In the genomic region with DNA sequence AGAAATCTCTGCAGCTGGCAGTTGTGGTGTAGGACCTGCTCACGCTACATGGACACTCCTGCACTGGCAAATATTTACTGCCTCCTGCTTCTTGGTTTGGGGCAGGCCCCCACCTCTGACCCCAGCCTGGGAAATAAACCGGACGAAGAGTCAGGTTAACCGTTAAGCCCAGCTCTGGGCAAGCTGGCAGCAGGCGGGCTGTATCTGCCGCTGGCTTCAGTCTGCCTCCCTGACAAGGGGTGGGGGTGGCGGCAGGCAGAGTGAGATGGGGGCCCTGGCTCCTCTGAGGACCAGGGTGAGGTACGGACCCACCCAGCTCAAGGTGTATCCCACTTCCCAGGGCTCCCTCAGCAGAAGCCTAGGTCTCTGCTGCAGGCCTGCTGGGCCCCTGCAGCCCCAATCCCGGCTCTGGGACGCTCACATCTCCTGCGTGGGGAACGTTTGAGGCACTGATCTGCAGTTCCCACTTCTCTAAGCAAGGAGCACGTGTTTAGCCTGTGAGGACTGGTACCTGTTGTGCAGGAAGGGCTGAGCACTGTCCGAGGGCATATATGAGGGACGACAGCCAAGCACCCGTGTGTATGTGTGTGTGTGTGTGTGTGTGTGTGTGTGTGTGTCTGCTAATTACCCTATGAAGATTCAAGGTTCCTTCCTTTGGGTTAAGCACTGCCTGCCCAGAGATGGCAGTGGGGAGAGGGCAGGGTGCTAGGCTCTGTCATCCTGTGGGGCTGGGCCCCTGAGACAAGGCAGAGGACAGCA, we compare ENCODE assay signal across 11 cellular contexts. TPM values are rescaled to one million over a fixed set of nuclear protein-coding genes. Genes with fewer than 3 reads are reported as not detected.
DNase-seq lines count a peak whose midpoint lies in the region; ATAC-seq and TF ChIP-seq lines count a peak whose summit lies in the region.
"Had no signal": no experiment of that assay in that cellular context is flagged by ENCODE, and none has a peak within 500 bp of the region (broad histone marks: within the 10 kb centered on the region; RNA-seq: fewer than 3 reads in every experiment).

No MANE protein-coding gene starts in this region.

- H3K36me3 Mint-ChIP-seq in activated T-helper 2 cell treated with anti-CD3 and anti-CD28 coated beads, Interferon-gamma antibody, Interleukin-2, Interleukin-4, amounts not matched to agents 10 μg/mL and 5 μg/mL and 100 μg/mL, durations not matched to agents 14 hours and 24 hours and 36 hours (ENCODE audit: low read depth), result no peaks in the 10 kb centered on the region

- no peaks in the 10 kb centered on the region for H3K9me2 ChIP-seq in SK-N-SH

- peak overlapping the region; percentile 57 for H3K4me3 Mint-ChIP-seq in activated T-helper 2 cell treated with anti-CD3 and anti-CD28 coated beads, Interferon-gamma antibody, Interleukin-2, Interleukin-4, amounts not matched to agents 10 μg/mL and 5 μg/mL and 100 μg/mL, durations not matched to agents 14 hours and 24 hours and 36 hours (ENCODE audit: low read depth)

- H3K36me3 ChIP-seq in SK-N-SH (replicated peaks in 1 of 2; ENCODE audit: control insufficient read depth in 1 of 2, insufficient read depth in 2 of 2, low read length in 1 of 2), result peaks cover 0 to 2% of the 10 kb centered on the region in 2 experiments
- H3K36me3 ChIP-seq in liver (ENCODE audit: control insufficient read depth in 4 of 4, insufficient read depth in 3 of 4, low read depth in 1 of 4, low read length in 3 of 4), result peaks cover 0 to 2% (median under 1%) of the 10 kb centered on the region in 4 donors
- peaks cover 7% of the 10 kb centered on the region for H3K36me3 ChIP-seq in suprapubic skin

- no peaks in the 10 kb centered on the region for H3K79me2 ChIP-seq in SK-N-SH (ENCODE audit: insufficient read depth)

- H4K20me1 ChIP-seq in SK-N-SH (ENCODE audit: insufficient read depth), result no peaks in the 10 kb centered on the region

- TF ChIP-seq EP300 in SK-N-SH (IDR thresholded peaks at IDR 0.05; ENCODE audit: borderline replicate concordance in 1 of 2, low read depth in 1 of 2, low read length in 1 of 2), result no peak
- no peak for TF ChIP-seq EP300 in suprapubic skin (IDR thresholded peaks at IDR 0.05)

- 97% methylated on average over 7 of the region's 16 CpGs for WGBS in SK-N-SH (ENCODE audit: low lambda C conversion rate)
- 32% methylated on average over 16 of the region's 16 CpGs for WGBS in liver
- WGBS in suprapubic skin, result 62% methylated on average over 8 of the region's 16 CpGs

- H3K4me1 ChIP-seq in SK-N-SH (ENCODE audit: control insufficient read depth in 1 of 2, insufficient read depth in 2 of 2, low read depth in 1 of 2, low read length in 1 of 2), result peaks cover 0 to 33% of the 10 kb centered on the region in 2 experiments; a peak in 1 of 4 replicates
- H3K4me1 ChIP-seq in liver (ENCODE audit: control insufficient read depth in 4 of 4, insufficient read depth in 4 of 4, low read length in 3 of 4), result peaks cover 20 to 38% (median 30%) of the 10 kb centered on the region in 4 donors
- peaks cover 33% of the 10 kb centered on the region for H3K4me1 ChIP-seq in suprapubic skin

- H3K4me2 ChIP-seq in SK-N-SH, result no peak overlapping the region

- TF ChIP-seq RAD21 in SK-N-SH (IDR thresholded peaks at IDR 0.05; ENCODE audit: low read length) (no peak), liver (IDR thresholded peaks at IDR 0.05) (peak; percentile 41 to 43)

- no peaks in the 10 kb centered on the region for H3K9me3 Mint-ChIP-seq in activated T-helper 2 cell treated with anti-CD3 and anti-CD28 coated beads, Interferon-gamma antibody, Interleukin-2, Interleukin-4, amounts not matched to agents 10 μg/mL and 5 μg/mL and 100 μg/mL, durations not matched to agents 14 hours and 24 hours and 36 hours
- H3K9me3 Mint-ChIP-seq: activated T-cell treated with anti-CD3 and anti-CD28 coated beads, Interleukin-2, amount 50 U/mL, for 72 hours had no signal

- H3F3A ChIP-seq in SK-N-SH (replicated peaks; ENCODE audit: insufficient read depth), result no peaks in the 10 kb centered on the region

- POLR2A ChIA-PET in SK-N-SH (lab: Yijun Ruan, JAX), result interaction anchor here (1.8 kb wide), 1 partner anchor 10 kb away, joined by 11 read pairs; no protein-coding TSS in a partner anchor

- H3K9me3 ChIP-seq in SK-N-SH (no peaks in the 10 kb centered on the region), liver (ENCODE audit: control insufficient read depth in 4 of 4, low read length in 3 of 4) (no peaks in the 10 kb centered on the region), suprapubic skin (no peaks in the 10 kb centered on the region)

- H3K4me1 Mint-ChIP-seq in activated T-helper 2 cell treated with anti-CD3 and anti-CD28 coated beads, Interferon-gamma antibody, Interleukin-2, Interleukin-4, amounts not matched to agents 10 μg/mL and 5 μg/mL and 100 μg/mL, durations not matched to agents 14 hours and 24 hours and 36 hours (ENCODE audit: low read depth), result peaks cover 4% of the 10 kb centered on the region

- H3K9ac ChIP-seq in SK-N-SH (no peak overlapping the region), liver (ENCODE audit: low read depth in 1 of 2, low read length in 2 of 2) (no peak overlapping the region)

- H3K27ac Mint-ChIP-seq in activated T-helper 2 cell treated with anti-CD3 and anti-CD28 coated beads, Interferon-gamma antibody, Interleukin-2, Interleukin-4, amounts not matched to agents 10 μg/mL and 5 μg/mL and 100 μg/mL, durations not matched to agents 14 hours and 24 hours and 36 hours, result no peak overlapping the region
- H3K27ac Mint-ChIP-seq: activated T-cell treated with anti-CD3 and anti-CD28 coated beads, Interleukin-2, amount 50 U/mL, for 72 hours had no signal

- CTCF ChIA-PET in SK-N-SH (lab: Yijun Ruan, JAX), result interaction anchor here (1.2 kb wide), 1 partner anchor 15 kb away, joined by 3 read pairs; no protein-coding TSS in a partner anchor

- no peak for TF ChIP-seq POLR2A in suprapubic skin (IDR thresholded peaks at IDR 0.05)

- H3K27ac ChIP-seq in SK-N-SH (ENCODE audit: low read depth in 2 of 2, low read length in 1 of 2), result no peak overlapping the region
- peak overlapping the region; percentile 75 to 76 for H3K27ac ChIP-seq in liver (ENCODE audit: low read depth in 1 of 2, low read length in 2 of 2)
- H3K27ac ChIP-seq in suprapubic skin, result peak overlapping the region; percentile 86

- H3K27me3 ChIP-seq in SK-N-SH (ENCODE audit: insufficient read depth) (no peaks in the 10 kb centered on the region), liver (ENCODE audit: control insufficient read depth in 4 of 4, insufficient read depth in 4 of 4, low read length in 3 of 4) (no peaks in the 10 kb centered on the region), suprapubic skin (no peaks in the 10 kb centered on the region)

- H2AFZ ChIP-seq in SK-N-SH (ENCODE audit: low read depth), result peak overlapping the region; percentile 95; the same call in 1 of the 2 replicates

- H3K27me3 Mint-ChIP-seq in activated T-helper 2 cell treated with anti-CD3 and anti-CD28 coated beads, Interferon-gamma antibody, Interleukin-2, Interleukin-4, amounts not matched to agents 10 μg/mL and 5 μg/mL and 100 μg/mL, durations not matched to agents 14 hours and 24 hours and 36 hours (ENCODE audit: low read depth), result peaks cover 1% of the 10 kb centered on the region

- intact Hi-C loops in activated T-helper 2 cell treated with anti-CD3 and anti-CD28 coated beads, Interferon-gamma antibody, Interleukin-2, Interleukin-4, amounts not matched to agents 10 μg/mL and 5 μg/mL and 100 μg/mL, durations not matched to agents 14 hours and 24 hours and 36 hours (cut with micrococcal nuclease), result no loop called here

- TF ChIP-seq CTCF in SK-N-SH (IDR thresholded peaks at IDR 0.05) (no peak), liver (IDR thresholded peaks at IDR 0.05; ENCODE audit: low read depth, low read length, missing input control) (no peak), suprapubic skin (IDR thresholded peaks at IDR 0.05) (no peak)

- no peak for ATAC-seq in SK-N-SH treated with all-trans-retinoic acid at 6 μM for 48 hours

- no peak overlapping the region for H3K4me3 ChIP-seq in SK-N-SH (ENCODE audit: low read depth in 2 of 2, low read length in 1 of 2)
- no peak overlapping the region for H3K4me3 ChIP-seq in liver (ENCODE audit: low read depth in 1 of 3, low read length in 3 of 3)
- no peak overlapping the region for H3K4me3 ChIP-seq in suprapubic skin

- peak; percentile 32 for DNase-seq in SK-N-SH
- DNase-seq in activated T-helper 2 cell treated with anti-CD3 and anti-CD28 coated beads, Interferon-gamma antibody, Interleukin-2, Interleukin-4, amounts not matched to agents 10 μg/mL and 5 μg/mL and 100 μg/mL, durations not matched to agents 14 hours and 24 hours and 36 hours (ENCODE audit: low spot score), result no peak
- peak in 1 of 2 donors; percentile 61 for DNase-seq in suprapubic skin (ENCODE audit: low spot score in 2 of 2)
- DNase-seq in kidney tubule cell (ENCODE audit: low spot score), result no peak
- DNase-seq in activated T-cell treated with anti-CD3 and anti-CD28 coated beads, Interleukin-2, amount 50 U/mL, for 48 hours, result no peak
- no peak for DNase-seq in DMS153 treated with DMSO at 0.1 percent for 48 hours (lab: John Stamatoyannopoulos, UW; ENCODE audit: unreplicated experiment)
- DNase-seq: activated T-cell treated with anti-CD3 and anti-CD28 coated beads, Interleukin-2, amount 50 U/mL, for 72 hours; effector CD8-positive, alpha-beta T cell; NCI-H526 treated with DMSO at 0.1 percent for 48 hours had no signal

RNA-seq across cellular contexts. Expression of gene LRRC75B, which starts 1.1 kb away (rescaled TPM):
- polyA plus RNA-seq in SK-N-SH (2012; rRNA removed), result 11.0 and 12.3 TPM in 2 replicates
- polyA plus RNA-seq in SK-N-SH (2012; cell fraction: cytosol; rRNA removed), result 3.1 and 5.2 TPM in 2 replicates
- 65.6 and 88.9 TPM in 2 replicates for polyA plus RNA-seq in SK-N-SH (2012; cell fraction: nucleus; rRNA removed)
- 4.5 and 4.7 TPM in 2 replicates for total RNA-seq in activated T-helper 2 cell treated with anti-CD3 and anti-CD28 coated beads, Interferon-gamma antibody, Interleukin-2, Interleukin-4, amounts not matched to agents 10 μg/mL and 5 μg/mL and 100 μg/mL, durations not matched to agents 14 hours and 24 hours and 36 hours
- total RNA-seq in liver, result 1 to 10 TPM; 7.8 to 8.5 TPM
- 10 to 100 TPM; 10.2 to 14.3 TPM for polyA plus RNA-seq in liver
- 10 to 100 TPM; 10.9 to 24.4 (median 14.0) TPM for total RNA-seq in suprapubic skin

RNA-seq across cellular contexts. Expression of gene GGT1, which starts 9.0 kb away (rescaled TPM):
- polyA plus RNA-seq in SK-N-SH (2012; rRNA removed) (1.6 and 1.8 TPM in 2 replicates), liver (100 to 1,000 TPM; 117 to 147 TPM)
- 0.45 and 0.63 TPM in 2 replicates for polyA plus RNA-seq in SK-N-SH (2012; cell fraction: cytosol; rRNA removed)
- 7.0 and 9.8 TPM in 2 replicates for polyA plus RNA-seq in SK-N-SH (2012; cell fraction: nucleus; rRNA removed)
- 46.2 and 47.0 TPM in 2 replicates for total RNA-seq in activated T-helper 2 cell treated with anti-CD3 and anti-CD28 coated beads, Interferon-gamma antibody, Interleukin-2, Interleukin-4, amounts not matched to agents 10 μg/mL and 5 μg/mL and 100 μg/mL, durations not matched to agents 14 hours and 24 hours and 36 hours
- total RNA-seq in liver (100 to 1,000 TPM in 1 of 2 donors, 10 to 100 TPM in 1; 90.5 to 107 TPM), suprapubic skin (1 to 10 TPM; 1.7 to 9.1 (median 5.6) TPM)

RNA-seq across cellular contexts. Expression of gene SNRPD3, which starts 38.2 kb away (rescaled TPM):
- 177 and 212 TPM in 2 replicates for polyA plus RNA-seq in SK-N-SH (2012; rRNA removed)
- 176 and 201 TPM in 2 replicates for polyA plus RNA-seq in SK-N-SH (2012; cell fraction: cytosol; rRNA removed)
- polyA plus RNA-seq in SK-N-SH (2012; cell fraction: nucleus; rRNA removed), result 95.0 and 101 TPM in 2 replicates
- total RNA-seq in activated T-helper 2 cell treated with anti-CD3 and anti-CD28 coated beads, Interferon-gamma antibody, Interleukin-2, Interleukin-4, amounts not matched to agents 10 μg/mL and 5 μg/mL and 100 μg/mL, durations not matched to agents 14 hours and 24 hours and 36 hours, result 148 and 160 TPM in 2 replicates
- total RNA-seq in liver, result 100 to 1,000 TPM in 1 of 2 donors, 10 to 100 TPM in 1; 91.3 to 128 TPM
- 10 to 100 TPM; 57.2 to 80.6 TPM for polyA plus RNA-seq in liver
- total RNA-seq in suprapubic skin, result 100 to 1,000 TPM; 168 to 208 (median 186) TPM

RNA-seq across cellular contexts. Expression of gene GUCD1, which starts 39.1 kb away (rescaled TPM):
- polyA plus RNA-seq in SK-N-SH (2012; rRNA removed) (71.0 and 80.7 TPM in 2 replicates), liver (100 to 1,000 TPM; 118 to 182 TPM)
- polyA plus RNA-seq in SK-N-SH (2012; cell fraction: cytosol; rRNA removed), result 41.7 and 56.7 TPM in 2 replicates
- 80.2 and 104 TPM in 2 replicates for polyA plus RNA-seq in SK-N-SH (2012; cell fraction: nucleus; rRNA removed)
- 115 and 128 TPM in 2 replicates for total RNA-seq in activated T-helper 2 cell treated with anti-CD3 and anti-CD28 coated beads, Interferon-gamma antibody, Interleukin-2, Interleukin-4, amounts not matched to agents 10 μg/mL and 5 μg/mL and 100 μg/mL, durations not matched to agents 14 hours and 24 hours and 36 hours
- total RNA-seq in liver (100 to 1,000 TPM; 176 to 202 TPM), suprapubic skin (10 to 100 TPM; 75.2 to 97.5 (median 93.0) TPM)

Comparison
In these comparisons a context has a peak if more than half of its experiments do, and no peak if none do; other contexts are left out.
1. H3K27ac ChIP-seq: peak in liver (2 of 2) and suprapubic skin (single experiment); none in SK-N-SH (0 of 2).